In the genomic region with DNA sequence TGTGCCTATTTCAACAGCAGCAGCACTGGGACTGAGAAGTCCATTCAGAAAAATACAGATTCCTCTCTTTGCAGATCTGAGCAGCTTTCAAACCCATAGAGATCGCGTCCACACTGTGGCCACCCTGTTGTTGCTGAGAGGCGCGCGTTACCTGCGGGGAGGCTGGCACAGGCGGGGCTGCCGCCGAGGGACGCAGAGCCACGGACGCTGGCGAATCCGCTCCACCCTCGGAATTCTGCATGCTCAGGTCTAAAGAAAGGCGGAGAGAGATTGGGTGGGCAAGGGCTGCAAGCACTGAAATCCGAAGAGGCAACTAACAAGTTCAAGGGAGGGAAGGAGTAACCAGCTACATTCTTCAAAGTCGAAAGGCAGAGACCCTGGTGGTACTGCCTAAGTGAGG, we compare ENCODE assay signal across 1 cellular context.
TF ChIP-seq lines count a peak whose summit lies in the region.

No MANE protein-coding gene starts in this region.

TF ChIP-seq in GM23338, 12 proteins besides CTCF, POLR2A, EP300 and RAD21 (continued from another document):
- TF ChIP-seq, protein P1, sequence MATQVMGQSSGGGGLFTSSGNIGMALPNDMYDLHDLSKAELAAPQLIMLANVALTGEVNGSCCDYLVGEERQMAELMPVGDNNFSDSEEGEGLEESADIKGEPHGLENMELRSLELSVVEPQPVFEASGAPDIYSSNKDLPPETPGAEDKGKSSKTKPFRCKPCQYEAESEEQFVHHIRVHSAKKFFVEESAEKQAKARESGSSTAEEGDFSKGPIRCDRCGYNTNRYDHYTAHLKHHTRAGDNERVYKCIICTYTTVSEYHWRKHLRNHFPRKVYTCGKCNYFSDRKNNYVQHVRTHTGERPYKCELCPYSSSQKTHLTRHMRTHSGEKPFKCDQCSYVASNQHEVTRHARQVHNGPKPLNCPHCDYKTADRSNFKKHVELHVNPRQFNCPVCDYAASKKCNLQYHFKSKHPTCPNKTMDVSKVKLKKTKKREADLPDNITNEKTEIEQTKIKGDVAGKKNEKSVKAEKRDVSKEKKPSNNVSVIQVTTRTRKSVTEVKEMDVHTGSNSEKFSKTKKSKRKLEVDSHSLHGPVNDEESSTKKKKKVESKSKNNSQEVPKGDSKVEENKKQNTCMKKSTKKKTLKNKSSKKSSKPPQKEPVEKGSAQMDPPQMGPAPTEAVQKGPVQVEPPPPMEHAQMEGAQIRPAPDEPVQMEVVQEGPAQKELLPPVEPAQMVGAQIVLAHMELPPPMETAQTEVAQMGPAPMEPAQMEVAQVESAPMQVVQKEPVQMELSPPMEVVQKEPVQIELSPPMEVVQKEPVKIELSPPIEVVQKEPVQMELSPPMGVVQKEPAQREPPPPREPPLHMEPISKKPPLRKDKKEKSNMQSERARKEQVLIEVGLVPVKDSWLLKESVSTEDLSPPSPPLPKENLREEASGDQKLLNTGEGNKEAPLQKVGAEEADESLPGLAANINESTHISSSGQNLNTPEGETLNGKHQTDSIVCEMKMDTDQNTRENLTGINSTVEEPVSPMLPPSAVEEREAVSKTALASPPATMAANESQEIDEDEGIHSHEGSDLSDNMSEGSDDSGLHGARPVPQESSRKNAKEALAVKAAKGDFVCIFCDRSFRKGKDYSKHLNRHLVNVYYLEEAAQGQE (IDR thresholded peaks at IDR 0.05; ENCODE audit: unreplicated experiment) = no peak
- TF ChIP-seq STAT1 (IDR thresholded peaks at IDR 0.05; ENCODE audit: unreplicated experiment) (no peak), EZH2phosphoT487 (IDR thresholded peaks at IDR 0.05; ENCODE audit: unreplicated experiment) (no peak), JUNB (IDR thresholded peaks at IDR 0.05; ENCODE audit: unreplicated experiment) (no peak), NANOG (IDR thresholded peaks at IDR 0.05; ENCODE audit: borderline replicate concordance) (no peak), CREB1 (CRISPR knock-in tag; IDR thresholded peaks at IDR 0.05; ENCODE audit: low read depth) (no peak), EZH2 (IDR thresholded peaks at IDR 0.05; ENCODE audit: low read depth, unreplicated experiment) (no peak), POLR2AphosphoS5 (IDR thresholded peaks at IDR 0.05; ENCODE audit: low read depth) (no peak), ZNF331 (CRISPR knock-in tag; IDR thresholded peaks at IDR 0.05; ENCODE audit: low read depth) (no peak), ZNF114 (CRISPR knock-in tag; IDR thresholded peaks at IDR 0.05) (no peak)
- TF ChIP-seq, protein P2, sequence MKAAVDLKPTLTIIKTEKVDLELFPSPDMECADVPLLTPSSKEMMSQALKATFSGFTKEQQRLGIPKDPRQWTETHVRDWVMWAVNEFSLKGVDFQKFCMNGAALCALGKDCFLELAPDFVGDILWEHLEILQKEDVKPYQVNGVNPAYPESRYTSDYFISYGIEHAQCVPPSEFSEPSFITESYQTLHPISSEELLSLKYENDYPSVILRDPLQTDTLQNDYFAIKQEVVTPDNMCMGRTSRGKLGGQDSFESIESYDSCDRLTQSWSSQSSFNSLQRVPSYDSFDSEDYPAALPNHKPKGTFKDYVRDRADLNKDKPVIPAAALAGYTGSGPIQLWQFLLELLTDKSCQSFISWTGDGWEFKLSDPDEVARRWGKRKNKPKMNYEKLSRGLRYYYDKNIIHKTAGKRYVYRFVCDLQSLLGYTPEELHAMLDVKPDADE (IDR thresholded peaks at IDR 0.05) = no peak
